ENCODE assay signal across 18 cellular contexts in the genomic region with DNA sequence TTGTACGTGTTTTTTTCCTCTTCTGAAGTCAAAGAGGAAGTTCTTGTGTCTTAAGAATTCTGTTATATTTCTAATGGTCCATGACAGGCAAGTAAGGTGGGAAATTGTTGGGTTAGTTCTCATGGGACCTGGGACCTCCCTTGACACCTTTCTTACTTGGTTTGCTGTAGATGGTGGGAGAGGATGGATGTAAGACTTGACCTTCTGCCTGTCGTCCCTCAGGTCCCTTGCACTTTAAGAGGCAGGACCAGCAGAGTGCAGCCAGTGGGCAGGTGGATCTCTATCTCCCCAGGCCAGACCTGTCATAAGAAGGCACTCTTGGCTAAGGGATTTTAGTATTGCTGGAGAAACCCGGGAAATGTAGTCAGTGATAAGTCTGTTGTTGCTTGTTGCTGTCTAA. TPM values are rescaled to one million over a fixed set of nuclear protein-coding genes. Genes with fewer than 3 reads are reported as not detected.
A peak's percentile ranks its signal among the peaks of the same experiment; 100 is the strongest.
DNase-seq lines count a peak whose midpoint lies in the region; ATAC-seq, FAIRE-seq and TF ChIP-seq lines count a peak whose summit lies in the region.
"Had no signal": no experiment of that assay in that cellular context is flagged by ENCODE, and none has a peak within 500 bp of the region (broad histone marks: within the 10 kb centered on the region; RNA-seq: fewer than 3 reads in every experiment).

No MANE protein-coding gene starts in this region.

- peaks cover 84% of the 10 kb centered on the region for H3K4me1 Mint-ChIP-seq in activated CD4-positive, alpha-beta T cell treated with anti-CD3 and anti-CD28 coated beads, Interleukin-2, amount 10 ng/mL, durations not matched to agents 7 days and 5 days
- H3K4me1 Mint-ChIP-seq in IgD-negative memory B cell: peaks cover 73 to 75% (median 74%) of the 10 kb centered on the region in 3 donors

- H3K4me2 ChIP-seq in K562 (ENCODE audit: insufficient read depth, low read length): no peak overlapping the region
- H3K4me2 ChIP-seq: A549 had no signal

- H3K4me1 ChIP-seq in K562 (replicated peaks in 1 of 2; ENCODE audit: control insufficient read depth in 2 of 2, insufficient read depth in 2 of 2, low read length in 2 of 2) (peaks cover 5 to 28% of the 10 kb centered on the region in 2 experiments; a peak in 3 of 5 replicates), neutrophil (ENCODE audit: control insufficient read depth in 1 of 2, insufficient read depth in 1 of 2, low read depth in 1 of 2, low read length in 1 of 2) (peaks cover 69 to 77% of the 10 kb centered on the region in 2 experiments)

- no peak overlapping the region for H2AFZ ChIP-seq in K562 (ENCODE audit: low read depth, low read length)

- peaks cover 59% of the 10 kb centered on the region for H4K20me1 ChIP-seq in K562 (replicated peaks; ENCODE audit: control insufficient read depth, insufficient read depth, low read length)

- H3K4me3 ChIP-seq in K562 (no peak overlapping the region), neutrophil (ENCODE audit: low read depth in 1 of 2, low read length in 1 of 2) (peak overlapping the region in 1 of 2 experiments; percentile 22)
- H3K4me3 ChIP-seq: A549, esophagus squamous epithelium, heart right ventricle, suprapubic skin had no signal

- H3K27ac ChIP-seq in K562 (ENCODE audit: extremely low read depth, low read depth, low read length) (no peak overlapping the region), neutrophil (peak overlapping the region; percentile 84)
- H3K27ac ChIP-seq: A549, esophagus squamous epithelium, suprapubic skin had no signal

- H3K36me3 ChIP-seq in K562 (ENCODE audit: control insufficient read depth, insufficient read depth, low read length) (peaks cover 99% of the 10 kb centered on the region), neutrophil (peaks cover 78% of the 10 kb centered on the region)

- H3K9me3 ChIP-seq in K562 (replicated peaks; ENCODE audit: control insufficient read depth, insufficient read depth, low read depth, low read length) (no peaks in the 10 kb centered on the region), neutrophil (no peaks in the 10 kb centered on the region)
- H3K9me3 ChIP-seq: A549, esophagus squamous epithelium, heart right ventricle, spleen, suprapubic skin had no signal

- TF ChIP-seq CTCF in K562 (IDR thresholded peaks at IDR 0.05 in 2 of 3, conservative IDR thresholded peaks at IDR 0.05 in 1 of 3; ENCODE audit: insufficient read depth in 2 of 3, low read depth in 1 of 3, low read length in 3 of 3): no peak
- TF ChIP-seq CTCF in neutrophil (IDR thresholded peaks at IDR 0.05): no peak
- no peak for TF ChIP-seq CTCF in omental fat pad (IDR thresholded peaks at IDR 0.05)

- intact Hi-C loops in K562 (cut with micrococcal nuclease): no loop called here

- H3K9ac ChIP-seq in K562 (ENCODE audit: insufficient read depth in 1 of 2, low read depth in 2 of 2, low read length in 2 of 2): peak overlapping the region in 1 of 2 experiments; percentile 17; a peak in 1 of 4 replicates

- ATAC-seq in K562 (peak; percentile 46), GM19023 (IDR thresholded peaks at IDR 0.05; ENCODE audit: unreplicated experiment) (no peak), omental fat pad (ENCODE audit: low FRiP score) (no peak)
- ATAC-seq in activated CD4-positive, CD25-positive, alpha-beta regulatory T cell treated with anti-CD3 and anti-CD28 coated beads, Interleukin-2, amount 50 U/mL, for 24 hours: no peak
- ATAC-seq: A549, heart right ventricle had no signal

- POLR2A ChIA-PET in activated CD4-positive, alpha-beta T cell treated with anti-CD3 and anti-CD28 coated beads, Interleukin-2, amount 10 ng/mL, durations not matched to agents 7 days and 5 days (lab: Charles Lee): no interaction called here
- POLR2A ChIA-PET in K562 (lab: Yijun Ruan, JAX): interaction anchor here (0.8 to 5.1 kb wide), 6 partner anchors 8 to 56 kb away, joined by 3 to 48 read pairs (median 3); a partner anchor contains a TSS

- H3K27me3 Mint-ChIP-seq in activated CD4-positive, alpha-beta T cell treated with anti-CD3 and anti-CD28 coated beads, Interleukin-2, amount 10 ng/mL, durations not matched to agents 7 days and 5 days: no peaks in the 10 kb centered on the region
- H3K27me3 Mint-ChIP-seq in IgD-negative memory B cell: no peaks in the 10 kb centered on the region

- no peak for TF ChIP-seq RAD21 in K562 (CRISPR knock-in tag; conservative IDR thresholded peaks at IDR 0.05 in 1 of 2, IDR thresholded peaks at IDR 0.05 in 1 of 2)

- CTCF ChIA-PET in activated CD4-positive, alpha-beta T cell treated with anti-CD3 and anti-CD28 coated beads, Interleukin-2, amount 10 ng/mL, durations not matched to agents 7 days and 5 days (lab: Charles Lee): interaction anchor here (0.9 to 3.0 kb wide), 3 partner anchors 12 to 96 kb away, joined by 3 to 11 read pairs (median 3); a partner anchor contains a TSS
- CTCF ChIA-PET in K562 (lab: Yijun Ruan, JAX; ENCODE audit: low intra/inter-chr PET ratio): no interaction called here

- no peaks in the 10 kb centered on the region for H3K9me3 Mint-ChIP-seq in activated CD4-positive, alpha-beta T cell treated with anti-CD3 and anti-CD28 coated beads, Interleukin-2, amount 10 ng/mL, durations not matched to agents 7 days and 5 days
- H3K9me3 Mint-ChIP-seq in IgD-negative memory B cell: no peaks in the 10 kb centered on the region

- no peak for FAIRE-seq in K562 (lab: Jason Lieb, UNC)
- FAIRE-seq: A549, GM18507 had no signal

- TF ChIP-seq POLR2A in K562 (conservative IDR thresholded peaks at IDR 0.05): no peak

- 42% methylated on average over 3 of the region's 3 CpGs for WGBS in K562 (ENCODE audit: insufficient coverage, low coverage, missing lambda C conversion rate)

- peak overlapping the region; percentile 1 for H3K27ac Mint-ChIP-seq in activated CD4-positive, alpha-beta T cell treated with anti-CD3 and anti-CD28 coated beads, Interleukin-2, amount 10 ng/mL, durations not matched to agents 7 days and 5 days
- peak overlapping the region in 2 of 3 donors; percentile 29 to 67 for H3K27ac Mint-ChIP-seq in IgD-negative memory B cell

- peaks cover 14% of the 10 kb centered on the region for H3K9me1 ChIP-seq in K562 (ENCODE audit: control insufficient read depth, insufficient read depth, low read length)

- no TSS peak for BruUV-seq in K562 (replicated peaks; lab: Mats Ljungman, UMichigan)

- H3K4me3 Mint-ChIP-seq in activated CD4-positive, alpha-beta T cell treated with anti-CD3 and anti-CD28 coated beads, Interleukin-2, amount 10 ng/mL, durations not matched to agents 7 days and 5 days: no peak overlapping the region
- H3K4me3 Mint-ChIP-seq in IgD-negative memory B cell: peak overlapping the region in 3 of 4 donors; percentile 31 to 66 (median 65)

- in situ Hi-C loops in K562 (cut with MboI): no loop called here

- TF ChIP-seq EP300 in K562 (IDR thresholded peaks at IDR 0.05; ENCODE audit: low read length): no peak

- H3K79me2 ChIP-seq in K562 (ENCODE audit: control insufficient read depth, insufficient read depth, low read length): peaks cover 100% of the 10 kb centered on the region

- DNase-seq in activated CD4-positive, alpha-beta T cell treated with anti-CD3 and anti-CD28 coated beads, Interleukin-2, amount 10 ng/mL, durations not matched to agents 7 days and 5 days: no peak
- no peak for DNase-seq in activated CD4-positive, alpha-beta T cell treated with anti-CD3 and anti-CD28 coated beads for 4 hours
- no peak for DNase-seq in K562 (ENCODE audit: extremely low read depth in 1 of 4, low spot score in 3 of 4)
- no peak for DNase-seq in omental fat pad (ENCODE audit: low spot score)
- DNase-seq: esophagus squamous epithelium, heart right ventricle, kidney glomerular epithelial cell, NCI-H1930, NCI-H524 treated with DMSO at 0.1 percent for 48 hours, OCI-M1, spleen had no signal

- H3K27me3 ChIP-seq in K562 (ENCODE audit: control insufficient read depth in 2 of 2, insufficient read depth in 2 of 2, low read length in 2 of 2) (no peaks in the 10 kb centered on the region), neutrophil (no peaks in the 10 kb centered on the region)
- H3K27me3 ChIP-seq: esophagus squamous epithelium, heart right ventricle, spleen, suprapubic skin had no signal

- H3K36me3 Mint-ChIP-seq in activated CD4-positive, alpha-beta T cell treated with anti-CD3 and anti-CD28 coated beads, Interleukin-2, amount 10 ng/mL, durations not matched to agents 7 days and 5 days (ENCODE audit: low read depth): peaks cover 88% of the 10 kb centered on the region
- H3K36me3 Mint-ChIP-seq in IgD-negative memory B cell: peaks cover 11% of the 10 kb centered on the region

TF ChIP-seq in K562, 482 proteins besides CTCF, POLR2A, EP300 and RAD21:
- TF ChIP-seq ZNF79 (CRISPR knock-in tag; IDR thresholded peaks at IDR 0.05; ENCODE audit: low read depth) (no peak), CBFA2T3 (IDR thresholded peaks at IDR 0.05) (peak; percentile 25; the same call in 1 of the 2 replicates), ZSCAN29 (IDR thresholded peaks at IDR 0.05) (no peak)

RNA-seq across cellular contexts. Expression of a gene that starts 12.1 kb away (rescaled TPM):
- total RNA-seq in activated CD4-positive, alpha-beta T cell treated with anti-CD3 and anti-CD28 coated beads, Interleukin-2, amount 10 ng/mL, durations not matched to agents 7 days and 5 days: 10 to 100 TPM; 55.0 to 55.6 TPM
- polyA plus RNA-seq in IgD-negative memory B cell (20.2 TPM), K562 (2011; rRNA removed) (28.2 and 36.5 TPM in 2 replicates), K562 (2014; fragmentation: Illumina TruSeq; extraction: Trizol) (27.7 and 30.7 TPM in 2 replicates), K562 (2014; fragmentation: Nextera tagmentation; extraction: Ambion mirVana) (10 to 100 TPM; 10.8 to 17.4 TPM), K562 (2014; rRNA removed) (25.3 and 30.4 TPM in 2 replicates)
- 41.9 and 121 TPM in 2 replicates for total RNA-seq in K562 (2011; cell fraction: chromatin; rRNA removed; ENCODE audit: low replicate concordance)
- total RNA-seq in K562 (2011; cell fraction: nucleolus; rRNA removed): 24.8 and 28.7 TPM in 2 replicates
- total RNA-seq in K562 (2011; cell fraction: nucleoplasm; rRNA removed): 80.9 and 151 TPM in 2 replicates
- total RNA-seq in K562 (2014; rRNA removed) (40.9 and 43.4 TPM in 2 replicates), K562 (2014; rRNA removed; fragmentation: Illumina TruSeq; extraction: Trizol) (56.1 and 69.9 TPM in 2 replicates), K562 (2015; rRNA removed; fragmentation: Illumina TruSeq; extraction: Trizol) (38.3 and 40.2 TPM in 2 replicates), K562 (2021) (53.8 and 67.9 TPM in 2 replicates), omental fat pad (10 to 100 TPM; 44.8 to 71.7 (median 57.6) TPM)
- polyA plus RNA-seq in K562 (2011; cell fraction: cytosol; rRNA removed): 9.7 and 16.7 TPM in 2 replicates
- polyA plus RNA-seq in K562 (2011; cell fraction: nucleus; rRNA removed): 23.1 and 24.2 TPM in 2 replicates
- polyA plus RNA-seq in K562 (2012): 17.2 and 18.7 TPM in 2 replicates
- polyA minus RNA-seq in K562 (2011; rRNA and poly(A)+ RNA removed): 73.0 and 82.3 TPM in 2 replicates
- polyA minus RNA-seq in K562 (2011; cell fraction: cytosol; rRNA and poly(A)+ RNA removed): 24.2 and 35.8 TPM in 2 replicates
- 17.8 and 27.5 TPM in 2 replicates for polyA minus RNA-seq in K562 (2011; cell fraction: nucleus; rRNA and poly(A)+ RNA removed)
